8 cellular contexts compared by ENCODE assay signal in the genomic region with DNA sequence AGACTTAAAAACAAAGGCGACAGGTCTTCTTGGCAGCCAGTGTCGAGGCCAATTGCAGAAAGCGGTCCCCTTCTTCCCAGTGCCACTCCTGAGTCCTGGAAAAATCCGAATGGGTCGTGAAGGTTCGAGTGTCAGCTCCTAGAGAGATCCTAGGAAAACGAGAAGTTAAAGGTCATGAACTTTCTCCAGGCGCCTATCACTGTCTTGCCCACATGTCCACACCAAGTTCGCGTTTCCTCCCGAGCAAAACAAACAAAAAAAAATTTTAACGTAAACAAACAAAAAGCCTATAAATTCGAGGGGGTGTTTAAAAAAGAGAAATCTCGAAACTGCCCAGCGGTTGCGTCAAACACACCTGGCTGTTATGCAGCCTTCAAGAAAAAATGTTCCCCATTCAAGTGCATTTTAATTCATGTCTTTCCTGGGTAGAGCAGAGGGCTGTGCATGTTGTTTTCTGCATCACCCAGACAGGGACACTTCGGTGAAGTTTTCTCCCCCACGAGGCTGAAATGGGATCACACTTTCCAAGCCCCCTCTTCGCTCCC. TPM values are rescaled to one million over a fixed set of nuclear protein-coding genes. Genes with fewer than 3 reads are reported as not detected.
DNase-seq lines count a peak whose midpoint lies in the region; ATAC-seq and TF ChIP-seq lines count a peak whose summit lies in the region.

No MANE protein-coding gene starts in this region.

- no peak for ATAC-seq in mucosa of descending colon
- ATAC-seq in activated naive CD4-positive, alpha-beta T cell treated with anti-CD3 and anti-CD28 coated beads, Interleukin-2, amount 50 U/mL, for 72 hours: no peak

- H3K27ac ChIP-seq in HUES6 (ENCODE audit: low read depth, low read length): no peak overlapping the region

- peak overlapping the region; percentile 84 for H3K9ac ChIP-seq in HUES6 (ENCODE audit: low read length)

- H3K4me1 ChIP-seq in HUES6 (ENCODE audit: control insufficient read depth, insufficient read depth, low read length) (peaks cover 49% of the 10 kb centered on the region), mucosa of descending colon (ENCODE audit: low read depth) (peaks cover 31% of the 10 kb centered on the region)

- H3K4me3 ChIP-seq in GM12875 (ENCODE audit: low read depth, low read length) (peak overlapping the region; percentile 63), HUES6 (ENCODE audit: low read depth, low read length) (peak overlapping the region; percentile 75), mucosa of descending colon (peak overlapping the region; percentile 55)

- H3K27ac Mint-ChIP-seq in brain: peak overlapping the region in 3 of 5 experiments; percentile 96 to 99 (median 97)
- peak overlapping the region in 1 of 2 donors; percentile 70 for H3K27ac Mint-ChIP-seq in activated naive CD4-positive, alpha-beta T cell treated with anti-CD3 and anti-CD28 coated beads, Interleukin-2, amount 50 U/mL, for 72 hours

- no peaks in the 10 kb centered on the region for H3K9me3 ChIP-seq in HUES6 (ENCODE audit: control insufficient read depth, insufficient read depth, low read depth, low read length)
- H3K9me3 ChIP-seq in mucosa of descending colon: no peaks in the 10 kb centered on the region

- H3K27me3 ChIP-seq in HUES6 (ENCODE audit: control insufficient read depth, insufficient read depth, low read length): peaks cover 30% of the 10 kb centered on the region

- no peak for TF ChIP-seq CTCF in GM12875 (IDR thresholded peaks at IDR 0.05; ENCODE audit: borderline replicate concordance, insufficient read depth, low read depth, low read length)
- TF ChIP-seq CTCF in brain (conservative IDR thresholded peaks at IDR 0.05): no peak
- TF ChIP-seq CTCF in mucosa of descending colon (IDR thresholded peaks at IDR 0.05): no peak

- peaks cover 19% of the 10 kb centered on the region for H3K36me3 Mint-ChIP-seq in brain
- H3K36me3 Mint-ChIP-seq in activated naive CD4-positive, alpha-beta T cell treated with anti-CD3 and anti-CD28 coated beads, Interleukin-2, amount 50 U/mL, for 72 hours: peaks cover 0 to 10% of the 10 kb centered on the region in 2 donors

- H3K4me1 Mint-ChIP-seq in brain: peaks cover 25% of the 10 kb centered on the region

- H3K27me3 Mint-ChIP-seq in brain: peaks cover 7% of the 10 kb centered on the region

- H3K9me3 Mint-ChIP-seq in brain: no peaks in the 10 kb centered on the region
- no peaks in the 10 kb centered on the region for H3K9me3 Mint-ChIP-seq in activated naive CD4-positive, alpha-beta T cell treated with anti-CD3 and anti-CD28 coated beads, Interleukin-2, amount 50 U/mL, for 72 hours

- H3K4me3 Mint-ChIP-seq in brain: no peak overlapping the region

- DNase-seq in mucosa of descending colon (no peak), NCI-H524 (lab: John Stamatoyannopoulos, UW) (no peak), EL (no peak), NCI-H1694 (lab: John Stamatoyannopoulos, UW) (no peak)
- no peak for DNase-seq in activated naive CD4-positive, alpha-beta T cell treated with anti-CD3 and anti-CD28 coated beads, Interleukin-2, amount 50 U/mL, for 72 hours (ENCODE audit: low spot score in 2 of 2)

- H3K36me3 ChIP-seq in HUES6 (ENCODE audit: control insufficient read depth, insufficient read depth, low read length): no peaks in the 10 kb centered on the region
- H3K36me3 ChIP-seq in mucosa of descending colon (ENCODE audit: low read depth): no peaks in the 10 kb centered on the region

- intact Hi-C loops in mucosa of descending colon (cut with DNase I, micrococcal nuclease): loop anchor here in 1 of 2 donors (5.0 kb wide), 1 partner anchor 230 kb away; the partner anchor contains the start of gene PRTFDC1

RNA-seq across cellular contexts. Expression of gene ARHGAP21, which starts 1.5 kb away (rescaled TPM):
- 48.1 TPM for polyA plus RNA-seq in brain (ENCODE audit: insufficient read depth, low read depth, low replicate concordance)
- total RNA-seq in mucosa of descending colon: 100 to 1,000 TPM in 2 of 3 donors, 10 to 100 TPM in 1; 91.3 to 127 (median 109) TPM
- total RNA-seq in activated naive CD4-positive, alpha-beta T cell treated with anti-CD3 and anti-CD28 coated beads, Interleukin-2, amount 50 U/mL, for 72 hours: 10 to 100 TPM; 18.4 to 27.2 TPM
